In genomic region chr1:10671551-10672375, GRCh38 we compare ENCODE assay signal across 21 cellular contexts.
DNase-seq lines count a peak whose midpoint lies in the region; ATAC-seq lines count a peak whose summit lies in the region.
"Had no signal": no experiment of that assay in that cellular context is flagged by ENCODE, and none has a peak within 500 bp of the region (broad histone marks: within the 10 kb centered on the region; RNA-seq: fewer than 3 reads in every experiment).

No MANE protein-coding gene starts in this region.

- no peaks in the 10 kb centered on the region for H3K27me3 Mint-ChIP-seq in central memory CD8-positive, alpha-beta T cell
- H3K27me3 Mint-ChIP-seq: activated CD4-positive, alpha-beta T cell treated with anti-CD3 and anti-CD28 coated beads for 36 hours; activated naive CD4-positive, alpha-beta T cell treated with anti-CD3 and anti-CD28 coated beads, Interleukin-2, amount 10 ng/mL, durations not matched to agents 7 days and 5 days; CD4-positive, CD25-positive, alpha-beta regulatory T cell; T-helper 17 cell had no signal

- H3K27ac ChIP-seq in stomach smooth muscle (ENCODE audit: low read length): peak overlapping the region; percentile 97
- H3K27ac ChIP-seq: 22Rv1, dorsolateral prefrontal cortex, spleen had no signal

- H3K36me3 ChIP-seq in stomach smooth muscle (ENCODE audit: control insufficient read depth in 2 of 2, insufficient read depth in 2 of 2, low read length in 2 of 2) (no peaks in the 10 kb centered on the region), MG63 (no peaks in the 10 kb centered on the region)

- peak overlapping the region in 1 of 2 donors; percentile 29 for H3K4me3 ChIP-seq in stomach smooth muscle (ENCODE audit: low read length in 2 of 2)
- no peak overlapping the region for H3K4me3 ChIP-seq in MG63
- H3K4me3 ChIP-seq: dorsolateral prefrontal cortex, spleen had no signal

- H3K9ac ChIP-seq in stomach smooth muscle (ENCODE audit: low read length in 2 of 2): peak overlapping the region; percentile 50 to 55

- no peaks in the 10 kb centered on the region for H3K9me3 Mint-ChIP-seq in central memory CD8-positive, alpha-beta T cell
- H3K9me3 Mint-ChIP-seq: activated naive CD4-positive, alpha-beta T cell treated with anti-CD3 and anti-CD28 coated beads, Interleukin-2, amount 10 ng/mL, durations not matched to agents 7 days and 5 days; CD4-positive, CD25-positive, alpha-beta regulatory T cell had no signal

- DNase-seq in NCI-H1417 (lab: John Stamatoyannopoulos, UW): peak in 2 of 3 experiments; percentile 26 to 60
- DNase-seq in NCI-H1417 treated with DMSO at 0.1 percent for 48 hours (lab: John Stamatoyannopoulos, UW): no peak
- DNase-seq in central memory CD8-positive, alpha-beta T cell (ENCODE audit: low spot score in 2 of 2): no peak
- DNase-seq in left colon: no peak
- DNase-seq in MG63: no peak
- no peak for DNase-seq in NK-92 treated with Interleukin-12 subunit alpha and Interleukin-12 subunit beta, amount 100 ng/mL, for 24 hours (lab: John Stamatoyannopoulos, UW)
- DNase-seq: activated CD4-positive, alpha-beta T cell treated with anti-CD3 and anti-CD28 coated beads for 36 hours; activated CD8-positive, alpha-beta memory T cell treated with anti-CD3 and anti-CD28 coated beads, Interleukin-2, amount 50 U/mL, for 48 hours; activated naive CD4-positive, alpha-beta T cell treated with anti-CD3 and anti-CD28 coated beads, Interleukin-2, amount 10 ng/mL, durations not matched to agents 7 days and 5 days; CD4-positive, CD25-positive, alpha-beta regulatory T cell; dorsolateral prefrontal cortex; HCEC 1CT; KG1; NCI-H1105 treated with DMSO at 0.1 percent for 48 hours; NCI-H524 treated with DMSO at 0.1 percent for 48 hours; spleen; stimulated activated naive CD4-positive, alpha-beta T cell treated with Interleukin-2 at 50 U/mL for 16 hours; T-helper 17 cell had no signal

- no peak for ATAC-seq in central memory CD8-positive, alpha-beta T cell (replicated peaks; ENCODE audit: extremely low read depth, poor library complexity, severe bottlenecking)
- peak; percentile 4 for ATAC-seq in left colon
- no peak for ATAC-seq in HG03460 (IDR thresholded peaks at IDR 0.05; ENCODE audit: unreplicated experiment)
- ATAC-seq: activated CD4-positive, alpha-beta T cell treated with anti-CD3 and anti-CD28 coated beads for 36 hours; T-helper 17 cell had no signal

- peaks cover 14% of the 10 kb centered on the region for H3K4me1 Mint-ChIP-seq in central memory CD8-positive, alpha-beta T cell
- H3K4me1 Mint-ChIP-seq: activated CD4-positive, alpha-beta T cell treated with anti-CD3 and anti-CD28 coated beads for 36 hours; activated naive CD4-positive, alpha-beta T cell treated with anti-CD3 and anti-CD28 coated beads, Interleukin-2, amount 10 ng/mL, durations not matched to agents 7 days and 5 days had no signal

- H3K27ac Mint-ChIP-seq in central memory CD8-positive, alpha-beta T cell (ENCODE audit: low read depth): peak overlapping the region; percentile 35
- H3K27ac Mint-ChIP-seq: activated CD4-positive, alpha-beta T cell treated with anti-CD3 and anti-CD28 coated beads for 36 hours; activated naive CD4-positive, alpha-beta T cell treated with anti-CD3 and anti-CD28 coated beads, Interleukin-2, amount 10 ng/mL, durations not matched to agents 7 days and 5 days; CD4-positive, CD25-positive, alpha-beta regulatory T cell had no signal

- H3K36me3 Mint-ChIP-seq in central memory CD8-positive, alpha-beta T cell (ENCODE audit: insufficient read depth): peaks cover 23% of the 10 kb centered on the region
- H3K36me3 Mint-ChIP-seq: activated naive CD4-positive, alpha-beta T cell treated with anti-CD3 and anti-CD28 coated beads, Interleukin-2, amount 10 ng/mL, durations not matched to agents 7 days and 5 days; CD4-positive, CD25-positive, alpha-beta regulatory T cell had no signal

- intact Hi-C loops in left colon (cut with DNase I, micrococcal nuclease): no loop called here

- peaks cover 91% of the 10 kb centered on the region for H3K4me1 ChIP-seq in stomach smooth muscle (ENCODE audit: control insufficient read depth, insufficient read depth, low read length)

- H3K9me3 ChIP-seq in stomach smooth muscle (ENCODE audit: control insufficient read depth in 2 of 2, low read length in 2 of 2) (no peaks in the 10 kb centered on the region), MG63 (no peaks in the 10 kb centered on the region)
- H3K9me3 ChIP-seq: spleen had no signal

- H3K4me3 Mint-ChIP-seq in central memory CD8-positive, alpha-beta T cell: no peak overlapping the region
- H3K4me3 Mint-ChIP-seq: activated CD4-positive, alpha-beta T cell treated with anti-CD3 and anti-CD28 coated beads for 36 hours; activated naive CD4-positive, alpha-beta T cell treated with anti-CD3 and anti-CD28 coated beads, Interleukin-2, amount 10 ng/mL, durations not matched to agents 7 days and 5 days; CD4-positive, CD25-positive, alpha-beta regulatory T cell; T-helper 17 cell had no signal

- H3K27me3 ChIP-seq in stomach smooth muscle (ENCODE audit: control insufficient read depth in 1 of 2, insufficient read depth in 2 of 2, low read length in 2 of 2): no peaks in the 10 kb centered on the region
- H3K27me3 ChIP-seq in MG63: no peaks in the 10 kb centered on the region
- H3K27me3 ChIP-seq: dorsolateral prefrontal cortex had no signal

Comparison
In these comparisons a context has a peak if more than half of its experiments do, and no peak if none do; other contexts are left out.
1. DNase-seq: peak in NCI-H1417 (2 of 3); none in NCI-H1417 treated with DMSO at 0.1 percent for 48 hours (single experiment), central memory CD8-positive, alpha-beta T cell (0 of 2), left colon (0 of 2), MG63 (single experiment) and NK-92 treated with Interleukin-12 subunit alpha and Interleukin-12 subunit beta, amount 100 ng/mL, for 24 hours (single experiment).